16 cellular contexts compared by ENCODE assay signal in the genomic region with DNA sequence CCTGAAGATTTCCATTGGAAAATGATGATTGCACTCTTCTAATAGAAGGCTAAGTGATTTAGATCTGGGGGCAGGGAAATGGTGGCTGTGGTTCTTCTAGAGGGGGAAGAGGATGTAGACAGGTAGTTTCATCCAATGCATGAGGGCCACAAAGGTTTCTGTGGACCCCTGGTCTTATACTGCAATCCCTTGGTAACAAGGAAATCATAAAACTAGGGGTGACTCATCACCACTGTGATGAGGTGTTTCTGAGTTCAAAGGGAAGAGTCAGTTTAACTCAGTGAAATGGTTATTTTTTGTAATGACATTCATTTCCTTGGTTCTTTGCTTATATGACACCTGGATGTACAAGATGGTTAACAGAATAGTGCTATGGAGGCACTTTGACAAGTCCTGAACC. TPM values are rescaled to one million over a fixed set of nuclear protein-coding genes. Genes with fewer than 3 reads are reported as not detected.
DNase-seq lines count a peak whose midpoint lies in the region; ATAC-seq and TF ChIP-seq lines count a peak whose summit lies in the region.
"Had no signal": no experiment of that assay in that cellular context is flagged by ENCODE, and none has a peak within 500 bp of the region (broad histone marks: within the 10 kb centered on the region; RNA-seq: fewer than 3 reads in every experiment).

No MANE protein-coding gene starts in this region.

- intact Hi-C loops in mucosa of descending colon (cut with DNase I, micrococcal nuclease), result no loop called here
- intact Hi-C loops in left ventricle myocardium inferior (cut with micrococcal nuclease), result no loop called here

- H3K27me3 ChIP-seq in Peyer's patch, result no peaks in the 10 kb centered on the region
- H3K27me3 ChIP-seq in left ventricle myocardium inferior (ENCODE audit: low read depth), result peaks cover 11% of the 10 kb centered on the region
- H3K27me3 ChIP-seq: neural progenitor cell, vagina had no signal

- TF ChIP-seq POLR2A in Peyer's patch (IDR thresholded peaks at IDR 0.05), result no peak

- H3K4me3 ChIP-seq in Peyer's patch (peak overlapping the region in 1 of 4 donors; percentile 30), coronary artery (no peak overlapping the region), mucosa of descending colon (no peak overlapping the region), left ventricle myocardium inferior (no peak overlapping the region)
- H3K4me3 ChIP-seq: neural progenitor cell, vagina had no signal

- DNase-seq in DMS53 (lab: John Stamatoyannopoulos, UW) (peak; percentile 69), Peyer's patch (no peak), coronary artery (ENCODE audit: low spot score) (peak; percentile 8), mucosa of descending colon (no peak), left ventricle myocardium inferior (no peak), OCI-M2 (lab: John Stamatoyannopoulos, UW; ENCODE audit: unreplicated experiment) (no peak), GM10266 (ENCODE audit: extremely low spot score) (no peak)
- DNase-seq in stimulated activated CD4-positive, alpha-beta T cell treated with anti-CD3 and anti-CD28 coated beads, Interleukin-15, amount 100 ng/mL, for 24 hours, result no peak
- DNase-seq: activated naive CD4-positive, alpha-beta T cell treated with Interleukin-2 at 50 U/mL for 16 hours; cortex of kidney; Kasumi-1; NCI-H2171 had no signal

- peak overlapping the region in 3 of 4 donors; percentile 39 to 61 (median 61) for H3K27ac ChIP-seq in Peyer's patch
- no peak overlapping the region for H3K27ac ChIP-seq in coronary artery
- H3K27ac ChIP-seq in left ventricle myocardium inferior (replicated peaks), result no peak overlapping the region
- H3K27ac ChIP-seq: neural progenitor cell, vagina had no signal

- H3K4me1 ChIP-seq in Peyer's patch (peaks cover 0 to 44% (median 4%) of the 10 kb centered on the region in 4 donors), mucosa of descending colon (ENCODE audit: low read depth) (peaks cover 3% of the 10 kb centered on the region), left ventricle myocardium inferior (no peaks in the 10 kb centered on the region)
- H3K4me1 ChIP-seq: vagina had no signal

- ATAC-seq in mucosa of descending colon, result peak; percentile 22
- ATAC-seq: left lobe of liver had no signal

- H3K36me3 ChIP-seq in Peyer's patch (no peaks in the 10 kb centered on the region), mucosa of descending colon (ENCODE audit: low read depth) (no peaks in the 10 kb centered on the region), left ventricle myocardium inferior (no peaks in the 10 kb centered on the region)
- H3K36me3 ChIP-seq: neural progenitor cell, vagina had no signal

- no peak for TF ChIP-seq CTCF in Peyer's patch (IDR thresholded peaks at IDR 0.05)
- no peak for TF ChIP-seq CTCF in coronary artery (IDR thresholded peaks at IDR 0.05)
- no peak for TF ChIP-seq CTCF in mucosa of descending colon (IDR thresholded peaks at IDR 0.05)
- no peak for TF ChIP-seq CTCF in left ventricle myocardium inferior (IDR thresholded peaks at IDR 0.05; ENCODE audit: borderline replicate concordance)
- no peak for TF ChIP-seq CTCF in GM10266 (IDR thresholded peaks at IDR 0.05; ENCODE audit: control insufficient read depth, insufficient read depth, low read depth, missing control alignments)

- no peaks in the 10 kb centered on the region for H3K9me3 ChIP-seq in Peyer's patch
- no peaks in the 10 kb centered on the region for H3K9me3 ChIP-seq in mucosa of descending colon
- H3K9me3 ChIP-seq in left ventricle myocardium inferior (replicated peaks), result no peaks in the 10 kb centered on the region
- H3K9me3 ChIP-seq: vagina had no signal

RNA-seq across cellular contexts. Expression of a gene that starts 20.3 kb away (rescaled TPM):
- total RNA-seq in Peyer's patch, result 100 to 1,000 TPM in 3 of 4 donors, 10 to 100 TPM in 1; 16.5 to 147 (median 125) TPM
- 100 to 1,000 TPM in 2 of 3 donors, 10 to 100 TPM in 1; 36.4 to 149 (median 130) TPM for total RNA-seq in mucosa of descending colon
- total RNA-seq in left ventricle myocardium inferior, result 0.03 TPM
- total RNA-seq: activated CD8-positive, alpha-beta memory T cell treated with anti-CD3 and anti-CD28 coated beads for 36 hours had no signal

Comparison
In these comparisons a context has a peak if more than half of its experiments do, and no peak if none do; other contexts are left out.
1. DNase-seq: peak in DMS53 (single experiment) and coronary artery (single experiment); none in Peyer's patch (0 of 3), mucosa of descending colon (0 of 3), left ventricle myocardium inferior (single experiment), OCI-M2 (single experiment), GM10266 (single experiment) and stimulated activated CD4-positive, alpha-beta T cell treated with anti-CD3 and anti-CD28 coated beads, Interleukin-15, amount 100 ng/mL, for 24 hours (single experiment).
2. H3K27ac ChIP-seq: peak in Peyer's patch (3 of 4); none in coronary artery (0 of 2) and left ventricle myocardium inferior (single experiment).
3. RNA of a gene that starts 20.3 kb away (total RNA-seq): 36.4 to 149 TPM in mucosa of descending colon and 16.5 to 147 TPM in Peyer's patch; 0.03 TPM in left ventricle myocardium inferior (single experiment); every median in the first group is over 10 times any median in the second.